ENCODE assay signal across 8 cellular contexts in genomic region chr10:14009315-14010082, GRCh38.
A peak's percentile ranks its signal among the peaks of the same experiment; 100 is the strongest.
DNase-seq lines count a peak whose midpoint lies in the region; ATAC-seq and FAIRE-seq lines count a peak whose summit lies in the region.

No MANE protein-coding gene starts in this region.

- peak overlapping the region in 1 of 2 donors; percentile 10 for H3K4me3 ChIP-seq in small intestine (ENCODE audit: low read depth in 1 of 2, low read length in 2 of 2)

- no peaks in the 10 kb centered on the region for H3K9me3 ChIP-seq in small intestine (ENCODE audit: control insufficient read depth, low read depth)

- FAIRE-seq in small intestine (lab: Jason Lieb, UNC): no peak

- WGBS in small intestine, 3 donors: 39 to 64% (median 54%) methylated on average over 23 of the region's 23 CpGs

- ATAC-seq in HG03442 (IDR thresholded peaks at IDR 0.05; ENCODE audit: unreplicated experiment) (peak; percentile 63), esophagus mucosa (no peak), HG03097 (IDR thresholded peaks at IDR 0.05; ENCODE audit: low FRiP score, unreplicated experiment) (no peak)

- DNase-seq in EL (peak; percentile 77), fibroblast of gingiva (ENCODE audit: low read depth) (peak; percentile 80), small intestine (peak; percentile 57), NCI-H345 (lab: John Stamatoyannopoulos, UW) (no peak)
- peak; percentile 54 for DNase-seq in activated CD8-positive, alpha-beta memory T cell treated with anti-CD3 and anti-CD28 coated beads, Interleukin-2, amount 50 U/mL, for 1 hour (ENCODE audit: extremely low read depth)

- H3K27ac ChIP-seq in small intestine (ENCODE audit: low read depth in 1 of 2, low read length in 1 of 2): peak overlapping the region in 1 of 2 donors; percentile 61

- no peaks in the 10 kb centered on the region for H3K4me1 ChIP-seq in small intestine (ENCODE audit: control insufficient read depth in 2 of 2, insufficient read depth in 1 of 2, low read depth in 1 of 2, low read length in 1 of 2)

- H3K36me3 ChIP-seq in small intestine (ENCODE audit: control insufficient read depth in 2 of 2, insufficient read depth in 2 of 2, low read length in 2 of 2): no peaks in the 10 kb centered on the region

- H3K27me3 ChIP-seq in small intestine (ENCODE audit: control insufficient read depth in 2 of 2, insufficient read depth in 2 of 2, low read length in 2 of 2): no peaks in the 10 kb centered on the region
